ENCODE assay signal across 8 cellular contexts in the genomic region with DNA sequence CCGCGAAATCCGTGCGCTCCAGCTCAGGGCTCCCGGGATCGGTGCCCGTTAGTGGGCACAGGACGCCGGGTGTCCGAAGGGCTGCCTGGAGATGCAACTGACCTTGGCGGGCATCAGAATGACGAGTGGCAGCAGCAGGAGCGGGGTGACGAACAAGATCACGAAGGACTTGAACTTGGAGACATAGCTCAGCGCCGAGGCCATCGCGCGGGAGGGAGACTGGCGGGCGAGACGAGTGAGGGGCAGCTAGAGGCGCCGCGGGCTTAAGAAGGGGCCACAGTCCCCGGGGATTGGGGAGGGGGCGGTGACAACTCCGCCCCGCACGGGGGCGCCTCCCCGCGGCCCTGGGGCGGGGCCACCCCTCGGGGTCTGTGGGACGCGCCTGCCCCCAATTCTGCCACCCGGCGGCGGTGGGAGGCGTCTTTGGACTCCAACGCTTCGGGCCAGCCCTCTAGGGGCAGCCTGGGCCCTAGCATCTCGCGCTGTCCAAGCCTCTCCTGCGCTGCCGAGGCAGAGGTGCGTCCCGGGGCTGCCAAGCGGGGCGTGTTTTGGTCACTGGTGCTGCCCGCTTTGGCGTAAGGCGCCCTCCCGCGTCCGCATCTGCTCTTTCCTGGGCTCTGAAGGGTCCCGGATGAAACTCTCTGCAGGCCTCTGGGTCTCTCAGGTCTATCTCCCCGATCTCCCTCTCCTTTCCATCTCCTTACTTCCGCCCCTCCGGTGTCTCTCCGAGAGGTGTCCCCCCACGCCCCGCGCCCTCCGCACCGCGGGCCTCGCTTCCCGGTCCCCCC. TPM values are rescaled to one million over a fixed set of nuclear protein-coding genes. Genes with fewer than 3 reads are reported as not detected.
DNase-seq lines count a peak whose midpoint lies in the region; ATAC-seq and TF ChIP-seq lines count a peak whose summit lies in the region.

A gene (minus strand): TSS at position 240 of the 788 bp plus-strand sequence. CDS start 36 bp downstream, at position 204.

- no CpG with 5 or more reads among the region's 71 CpGs for WGBS in trophoblast cell (ENCODE audit: extremely low coverage, insufficient coverage, insufficient read length)

- peaks cover 6% of the 10 kb centered on the region for H3K4me1 Mint-ChIP-seq in activated CD8-positive, alpha-beta memory T cell treated with anti-CD3 and anti-CD28 coated beads, Interleukin-2, amount 10 ng/mL, durations not matched to agents 7 days and 5 days

- H3K4ac ChIP-seq in trophoblast cell (ENCODE audit: low read depth, low read length), result no peak within 1 kb of the TSS

- H3K9ac ChIP-seq in trophoblast cell (ENCODE audit: low read length), result no peak within 1 kb of the TSS

- no peak within 1 kb of the TSS for H2BK120ac ChIP-seq in trophoblast cell (ENCODE audit: insufficient read depth, low read length, poor library complexity)

- peaks cover 18% of the 10 kb centered on the region for H3K27me3 ChIP-seq in trophoblast cell (ENCODE audit: insufficient read depth, low read length)

- H3K27ac ChIP-seq in trophoblast cell (ENCODE audit: low read depth, low read length), result no peak within 1 kb of the TSS

- H3K9me3 ChIP-seq in trophoblast cell (ENCODE audit: insufficient read depth, low read depth, low read length), result peaks cover 4% of the 10 kb centered on the region

- no peaks in the 10 kb centered on the region for H3K79me2 ChIP-seq in trophoblast cell (ENCODE audit: control insufficient read depth, insufficient read depth, low read length, poor library complexity)

- H3K18ac ChIP-seq in trophoblast cell (ENCODE audit: low read length), result no peak within 1 kb of the TSS

- H3K36me3 Mint-ChIP-seq in activated CD8-positive, alpha-beta memory T cell treated with anti-CD3 and anti-CD28 coated beads, Interleukin-2, amount 10 ng/mL, durations not matched to agents 7 days and 5 days, result no peaks in the 10 kb centered on the region

- peak; percentile 40 for DNase-seq in activated CD8-positive, alpha-beta memory T cell treated with anti-CD3 and anti-CD28 coated beads, Interleukin-2, amount 10 ng/mL, durations not matched to agents 7 days and 5 days
- no peak for DNase-seq in activated CD8-positive, alpha-beta memory T cell treated with anti-CD3 and anti-CD28 coated beads, Interleukin-2, amount 50 U/mL, for 4 hours
- DNase-seq in glomerular visceral epithelial cell (ENCODE audit: extremely low spot score), result peak; percentile 33
- peak in 1 of 2 donors; percentile 6 for DNase-seq in trophoblast cell
- DNase-seq in occipital lobe (lab: John Stamatoyannopoulos, UW), result no peak
- no peak for DNase-seq in MV-4-11 (lab: John Stamatoyannopoulos, UW)

- peak within 1 kb of the TSS; percentile 71 for H3K4me2 ChIP-seq in trophoblast cell (ENCODE audit: low read length)

- H3K79me1 ChIP-seq in trophoblast cell (ENCODE audit: low read length), result no peaks in the 10 kb centered on the region

- H3K14ac ChIP-seq in trophoblast cell (ENCODE audit: low read length), result no peak within 1 kb of the TSS

- H3K4me3 Mint-ChIP-seq in activated CD8-positive, alpha-beta memory T cell treated with anti-CD3 and anti-CD28 coated beads, Interleukin-2, amount 10 ng/mL, durations not matched to agents 7 days and 5 days, result no peak within 1 kb of the TSS

- H3K4me1 ChIP-seq in trophoblast cell (ENCODE audit: control insufficient read depth in 1 of 2, insufficient read depth in 2 of 2, low read length in 2 of 2), result peaks cover 14 to 17% of the 10 kb centered on the region in 2 experiments

- no peak within 1 kb of the TSS for H2BK5ac ChIP-seq in trophoblast cell (ENCODE audit: low read depth, low read length, poor library complexity)

- CTCF ChIA-PET in activated CD8-positive, alpha-beta memory T cell treated with anti-CD3 and anti-CD28 coated beads, Interleukin-2, amount 10 ng/mL, durations not matched to agents 7 days and 5 days (lab: Charles Lee), result no interaction called here

- peaks cover 79% of the 10 kb centered on the region for H3K27me3 Mint-ChIP-seq in activated CD8-positive, alpha-beta memory T cell treated with anti-CD3 and anti-CD28 coated beads, Interleukin-2, amount 10 ng/mL, durations not matched to agents 7 days and 5 days

- no peaks in the 10 kb centered on the region for H3K36me3 ChIP-seq in trophoblast cell (ENCODE audit: control insufficient read depth in 1 of 2, insufficient read depth in 2 of 2, low read length in 2 of 2)

- no peaks in the 10 kb centered on the region for H3K9me3 Mint-ChIP-seq in activated CD8-positive, alpha-beta memory T cell treated with anti-CD3 and anti-CD28 coated beads, Interleukin-2, amount 10 ng/mL, durations not matched to agents 7 days and 5 days (ENCODE audit: low read depth)

- H4K91ac ChIP-seq in trophoblast cell (ENCODE audit: low read depth, low read length), result no peak within 1 kb of the TSS

- no peak within 1 kb of the TSS for H4K12ac ChIP-seq in trophoblast cell (ENCODE audit: low read depth, low read length)

- no peak for TF ChIP-seq POLR2A in GM18505 (IDR thresholded peaks at IDR 0.05; ENCODE audit: borderline replicate concordance, extremely low read depth, insufficient read depth, insufficient read length)

- H3K27ac Mint-ChIP-seq in activated CD8-positive, alpha-beta memory T cell treated with anti-CD3 and anti-CD28 coated beads, Interleukin-2, amount 10 ng/mL, durations not matched to agents 7 days and 5 days, result no peak within 1 kb of the TSS

- H3K4me3 ChIP-seq in WI38 (ENCODE audit: low read depth, low read length), result no peak within 1 kb of the TSS
- peak within 1 kb of the TSS; percentile 11 for H3K4me3 ChIP-seq in trophoblast cell (ENCODE audit: low read depth, low read length)

- ATAC-seq in activated CD8-positive, alpha-beta memory T cell treated with anti-CD3 and anti-CD28 coated beads, Interleukin-2, amount 10 ng/mL, durations not matched to agents 7 days and 5 days, result peak; percentile 39
- no peak for ATAC-seq in GM18505 (IDR thresholded peaks at IDR 0.05; ENCODE audit: unreplicated experiment)

- peak within 1 kb of the TSS; percentile 45 for H2AFZ ChIP-seq in trophoblast cell (ENCODE audit: insufficient read depth, low read length, poor library complexity)

- H4K8ac ChIP-seq in trophoblast cell (ENCODE audit: low read depth, low read length), result no peak within 1 kb of the TSS

- no peak within 1 kb of the TSS for H2AK5ac ChIP-seq in trophoblast cell (ENCODE audit: low read length)

- H3K23ac ChIP-seq in trophoblast cell (ENCODE audit: low read length), result no peak within 1 kb of the TSS

- H2BK12ac ChIP-seq in trophoblast cell (ENCODE audit: low read length), result no peak within 1 kb of the TSS

- peak; percentile 22; the same call in 1 of the 2 replicates for TF ChIP-seq CTCF in WI38 (IDR thresholded peaks at IDR 0.05; ENCODE audit: low read depth, low read length)

RNA-seq across cellular contexts. Expression of the gene that starts here (rescaled TPM):
- total RNA-seq in activated CD8-positive, alpha-beta memory T cell treated with anti-CD3 and anti-CD28 coated beads, Interleukin-2, amount 10 ng/mL, durations not matched to agents 7 days and 5 days, result not detected
- polyA plus RNA-seq in trophoblast cell (2013), result 3.4 TPM in 2 replicates
- total RNA-seq in occipital lobe, result not detected

Comparison
In these comparisons a context has a peak if more than half of its experiments do, and no peak if none do; other contexts are left out.
1. Peak in DNase-seq and ATAC-seq in activated CD8-positive, alpha-beta memory T cell treated with anti-CD3 and anti-CD28 coated beads, Interleukin-2, amount 10 ng/mL, durations not matched to agents 7 days and 5 days; RNA of the gene not detected or under 1 TPM.